ENCODE assay signal across 33 cellular contexts in genomic region chr5:146840016-146840415, GRCh38. TPM values are rescaled to one million over a fixed set of nuclear protein-coding genes. Genes with fewer than 3 reads are reported as not detected.
"Had no signal": no experiment of that assay in that cellular context is flagged by ENCODE, and none has a peak within 500 bp of the region (broad histone marks: within the 10 kb centered on the region; RNA-seq: fewer than 3 reads in every experiment).

No MANE protein-coding gene starts in this region.

- H3K27ac Mint-ChIP-seq: activated B cell treated with CpG ODN at 0.5 μM for 24 hours; activated CD8-positive, alpha-beta T cell treated with anti-CD3 and anti-CD28 coated beads for 36 hours; activated naive CD4-positive, alpha-beta T cell treated with anti-CD3 and anti-CD28 coated beads for 36 hours; activated naive CD4-positive, alpha-beta T cell treated with anti-CD3 and anti-CD28 coated beads, Interleukin-2, amount 50 U/mL, for 24 hours; activated naive CD8-positive, alpha-beta T cell treated with anti-CD3 and anti-CD28 coated beads for 36 hours; activated naive CD8-positive, alpha-beta T cell treated with anti-CD3 and anti-CD28 coated beads, Interleukin-2, amount 50 U/mL, for 24 hours; activated T-helper 17 cell treated with anti-CD3 and anti-CD28 coated beads, Interleukin-2, amount 50 U/mL, for 72 hours; T-helper 17 cell; T-helper 2 cell treated with Interferon-gamma antibody and Interleukin-4, amounts not matched to agents 5 μg/mL and 100 μg/mL, for 36 hours had no signal

- H3K9me3 ChIP-seq: adrenal gland, body of pancreas, gastrocnemius medialis had no signal

- H3K4me1 Mint-ChIP-seq: activated B cell treated with CpG ODN at 0.5 μM for 24 hours; activated naive CD4-positive, alpha-beta T cell treated with anti-CD3 and anti-CD28 coated beads, Interleukin-2, amount 50 U/mL, for 24 hours; activated naive CD8-positive, alpha-beta T cell treated with anti-CD3 and anti-CD28 coated beads for 36 hours; activated naive CD8-positive, alpha-beta T cell treated with anti-CD3 and anti-CD28 coated beads, Interleukin-2, amount 50 U/mL, for 24 hours; activated T-helper 17 cell treated with anti-CD3 and anti-CD28 coated beads, Interleukin-2, amount 50 U/mL, for 72 hours had no signal

- H3K27me3 Mint-ChIP-seq: activated B cell treated with CpG ODN at 0.5 μM for 24 hours; activated CD8-positive, alpha-beta T cell treated with anti-CD3 and anti-CD28 coated beads for 36 hours; activated naive CD4-positive, alpha-beta T cell treated with anti-CD3 and anti-CD28 coated beads, Interleukin-2, amount 50 U/mL, for 24 hours; activated naive CD8-positive, alpha-beta T cell treated with anti-CD3 and anti-CD28 coated beads for 36 hours; activated naive CD8-positive, alpha-beta T cell treated with anti-CD3 and anti-CD28 coated beads, Interleukin-2, amount 50 U/mL, for 24 hours; activated T-helper 17 cell treated with anti-CD3 and anti-CD28 coated beads, Interleukin-2, amount 50 U/mL, for 72 hours; effector memory CD8-positive, alpha-beta T cell; T-helper 17 cell had no signal

- H3K4me3 ChIP-seq: adrenal gland, body of pancreas, esophagus muscularis mucosa, gastrocnemius medialis, heart left ventricle had no signal

- H3K4me1 ChIP-seq: adrenal gland, body of pancreas, esophagus muscularis mucosa, foreskin keratinocyte, gastrocnemius medialis, heart left ventricle had no signal

- H3K36me3 Mint-ChIP-seq: activated naive CD4-positive, alpha-beta T cell treated with anti-CD3 and anti-CD28 coated beads, Interleukin-2, amount 50 U/mL, for 24 hours; activated naive CD8-positive, alpha-beta T cell treated with anti-CD3 and anti-CD28 coated beads for 36 hours had no signal

- H3K9me3 Mint-ChIP-seq: activated naive CD4-positive, alpha-beta T cell treated with anti-CD3 and anti-CD28 coated beads, Interleukin-2, amount 50 U/mL, for 24 hours; effector memory CD8-positive, alpha-beta T cell; T-helper 2 cell treated with Interferon-gamma antibody and Interleukin-4, amounts not matched to agents 5 μg/mL and 100 μg/mL, for 36 hours had no signal

- H3K27me3 ChIP-seq: adrenal gland, body of pancreas, esophagus muscularis mucosa, gastrocnemius medialis, heart left ventricle had no signal

- ATAC-seq: activated CD4-positive, CD25-positive, alpha-beta regulatory T cell treated with anti-CD3 and anti-CD28 coated beads, Interleukin-2, amount 50 U/mL, for 24 hours; activated CD8-positive, alpha-beta T cell treated with anti-CD3 and anti-CD28 coated beads for 36 hours; activated naive CD8-positive, alpha-beta T cell treated with anti-CD3 and anti-CD28 coated beads, Interleukin-2, amount 50 U/mL, for 24 hours; activated T-cell treated with anti-CD3 and anti-CD28 coated beads, Interleukin-2, amount 50 U/mL, for 4 hours; activated T-helper 17 cell treated with anti-CD3 and anti-CD28 coated beads, Interleukin-2, amount 50 U/mL, for 72 hours; body of pancreas; effector memory CD8-positive, alpha-beta T cell; foreskin keratinocyte; gastrocnemius medialis; heart left ventricle; T-helper 17 cell had no signal

- DNase-seq: activated B cell treated with CpG ODN at 0.5 μM for 24 hours; activated CD4-positive, alpha-beta T cell treated with anti-CD3 and anti-CD28 coated beads for 48 hours; activated CD4-positive, alpha-beta T cell treated with anti-CD3 and anti-CD28 coated beads, Interleukin-2, amount 50 U/mL, for 1 hour; activated CD4-positive, alpha-beta T cell treated with anti-CD3 and anti-CD28 coated beads, Interleukin-2, amount 50 U/mL, for 48 hours; activated CD8-positive, alpha-beta memory T cell treated with anti-CD3 and anti-CD28 coated beads for 24 hours; activated CD8-positive, alpha-beta T cell treated with anti-CD3 and anti-CD28 coated beads for 36 hours; activated effector memory CD4-positive, alpha-beta T cell treated with anti-CD3 and anti-CD28 coated beads, Interleukin-2, amount 50 U/mL, for 16 hours; activated naive CD4-positive, alpha-beta T cell treated with anti-CD3 and anti-CD28 coated beads for 36 hours; activated naive CD8-positive, alpha-beta T cell treated with anti-CD3 and anti-CD28 coated beads for 36 hours; activated naive CD8-positive, alpha-beta T cell treated with anti-CD3 and anti-CD28 coated beads, Interleukin-2, amount 50 U/mL, for 24 hours; activated T-cell treated with anti-CD3 and anti-CD28 coated beads, Interleukin-2, amount 50 U/mL, for 4 hours; adrenal gland; amygdala; aorta; body of pancreas; caudate nucleus; cortex of kidney; dermis blood vessel endothelial cell; effector CD4-positive, alpha-beta T cell; effector memory CD8-positive, alpha-beta T cell; erythroblast; foreskin keratinocyte; gastrocnemius medialis; glutamatergic neuron; heart left ventricle; T-helper 17 cell; T1000; WERI-Rb-1 had no signal

- H3K27ac ChIP-seq: adrenal gland, body of pancreas, esophagus muscularis mucosa, foreskin keratinocyte, gastrocnemius medialis, heart left ventricle, WERI-Rb-1 had no signal

- H3K36me3 ChIP-seq: adrenal gland, esophagus muscularis mucosa, gastrocnemius medialis, heart left ventricle, WERI-Rb-1 had no signal

- H3K4me3 Mint-ChIP-seq: activated B cell treated with CpG ODN at 0.5 μM for 24 hours; activated CD8-positive, alpha-beta T cell treated with anti-CD3 and anti-CD28 coated beads for 36 hours; activated naive CD4-positive, alpha-beta T cell treated with anti-CD3 and anti-CD28 coated beads for 36 hours; activated naive CD4-positive, alpha-beta T cell treated with anti-CD3 and anti-CD28 coated beads, Interleukin-2, amount 50 U/mL, for 24 hours; activated naive CD8-positive, alpha-beta T cell treated with anti-CD3 and anti-CD28 coated beads for 36 hours; activated naive CD8-positive, alpha-beta T cell treated with anti-CD3 and anti-CD28 coated beads, Interleukin-2, amount 50 U/mL, for 24 hours; activated T-cell treated with anti-CD3 and anti-CD28 coated beads, Interleukin-2, amount 50 U/mL, for 4 hours; activated T-helper 17 cell treated with anti-CD3 and anti-CD28 coated beads, Interleukin-2, amount 50 U/mL, for 72 hours; effector memory CD8-positive, alpha-beta T cell; T-helper 17 cell; T-helper 2 cell treated with Interferon-gamma antibody and Interleukin-4, amounts not matched to agents 5 μg/mL and 100 μg/mL, for 36 hours had no signal

RNA-seq across cellular contexts. Expression of gene PPP2R2B, which starts 38.5 kb away (rescaled TPM):
- total RNA-seq: activated B cell treated with CpG ODN at 0.5 μM for 24 hours; activated naive CD4-positive, alpha-beta T cell treated with anti-CD3 and anti-CD28 coated beads for 36 hours; dermis blood vessel endothelial cell had no signal
- polyA plus RNA-seq: foreskin keratinocyte had no signal
